In genomic region chr12:50110762-50111416, GRCh38 we compare ENCODE assay signal across 8 cellular contexts. TPM values are rescaled to one million over a fixed set of nuclear protein-coding genes. Genes with fewer than 3 reads are reported as not detected.
A peak's percentile ranks its signal among the peaks of the same experiment; 100 is the strongest.
DNase-seq lines count a peak whose midpoint lies in the region; ATAC-seq and TF ChIP-seq lines count a peak whose summit lies in the region.

No MANE protein-coding gene starts in this region.

- POLR2A ChIA-PET in Caco-2 (lab: Charles Lee): interaction anchor here (0.5 to 2.3 kb wide), 20 partner anchors 10 to 1281 kb away, joined by 3 to 30 read pairs (median 6); partner anchors contain the start of genes CERS5, RACGAP1, SMARCD1 and TMBIM6

- H3K9me3 ChIP-seq in Caco-2 (no peaks in the 10 kb centered on the region), GM23248 (ENCODE audit: low read depth) (no peaks in the 10 kb centered on the region)

- peak overlapping the region; percentile 100 for H3K4me3 Mint-ChIP-seq in Caco-2 (ENCODE audit: unreplicated experiment)

- H3K79me2 ChIP-seq in GM23248 (ENCODE audit: insufficient read depth): peaks cover 34% of the 10 kb centered on the region

- H3K27ac Mint-ChIP-seq in Caco-2 (ENCODE audit: unreplicated experiment): peak overlapping the region; percentile 97

- CTCF ChIA-PET in Caco-2 (lab: Charles Lee): interaction anchor here (0.6 to 4.4 kb wide), 36 partner anchors 7 to 1225 kb away, joined by 3 to 105 read pairs (median 6); partner anchors contain the start of genes CERS5, GPD1, NCKAP5L and SMARCD1

- H3K36me3 Mint-ChIP-seq in Caco-2 (ENCODE audit: insufficient read depth, unreplicated experiment): peaks cover 23% of the 10 kb centered on the region

- H3K27me3 ChIP-seq in Caco-2 (replicated peaks; ENCODE audit: control insufficient read depth, insufficient read depth, low read length) (no peaks in the 10 kb centered on the region), GM23248 (replicated peaks; ENCODE audit: insufficient read depth) (no peaks in the 10 kb centered on the region)

- peak overlapping the region; percentile 47 for H3K9ac ChIP-seq in GM23248

- no TSS peak for BruUV-seq in Caco-2 (replicated peaks; lab: Mats Ljungman, UMichigan)

- H3K4me1 ChIP-seq in Caco-2: peaks cover 24% of the 10 kb centered on the region
- H3K4me1 ChIP-seq in GM23248 (ENCODE audit: insufficient read depth): peaks cover 17% of the 10 kb centered on the region

- H3K4me1 Mint-ChIP-seq in Caco-2 (ENCODE audit: low read depth, unreplicated experiment): peaks cover 16% of the 10 kb centered on the region

- no peaks in the 10 kb centered on the region for H3K9me3 Mint-ChIP-seq in Caco-2 (ENCODE audit: unreplicated experiment)

- TF ChIP-seq CTCF in Caco-2 (IDR thresholded peaks at IDR 0.05; ENCODE audit: insufficient read depth in 1 of 2, low read depth in 1 of 2, low read length in 1 of 2, severe bottlenecking in 1 of 2, unreplicated experiment in 1 of 2): no peak

- H3F3A ChIP-seq in GM23248 (ENCODE audit: insufficient read depth): peaks cover 7% of the 10 kb centered on the region

- H4K20me1 ChIP-seq in GM23248 (ENCODE audit: insufficient read depth): no peaks in the 10 kb centered on the region

- intact Hi-C loops in Caco-2 (cut with micrococcal nuclease; ENCODE audit: unreplicated experiment): loop anchor here (1.0 kb wide), 3 partner anchors 10 to 86 kb away; partner anchors contain the start of gene RACGAP1

- peak overlapping the region; percentile 89 for H2AFZ ChIP-seq in GM23248

- H3K9me2 ChIP-seq in GM23248 (ENCODE audit: insufficient read depth): no peaks in the 10 kb centered on the region

- 37 to 45% methylated on average over 12 of the region's 12 CpGs for WGBS in GM23248 (ENCODE audit: low coverage in 1 of 2, low lambda C conversion rate in 2 of 2, missing lambda C conversion rate in 2 of 2), 2 experiments

- peak; percentile 71 to 87 for DNase-seq in Caco-2
- peak; percentile 60 for DNase-seq in GM23248
- peak; percentile 39 for DNase-seq in SHP77 treated with DMSO at 0.1 percent for 48 hours (lab: John Stamatoyannopoulos, UW)
- DNase-seq in myocyte (ENCODE audit: low read depth): peak; percentile 93
- no peak for DNase-seq in inferior parietal cortex (ENCODE audit: extremely low spot score)
- no peak for DNase-seq in effector CD4-positive, alpha-beta T cell
- no peak for DNase-seq in T-helper 9 cell

- H3K36me3 ChIP-seq in Caco-2 (ENCODE audit: control insufficient read depth, insufficient read depth, low read length) (no peaks in the 10 kb centered on the region), GM23248 (ENCODE audit: low read depth) (no peaks in the 10 kb centered on the region)

- no peaks in the 10 kb centered on the region for H3K27me3 Mint-ChIP-seq in Caco-2 (ENCODE audit: insufficient read depth, unreplicated experiment)

- H3K27ac ChIP-seq in GM23248: peak overlapping the region; percentile 20

- H3K4me3 ChIP-seq in Caco-2 (ENCODE audit: low read depth, low read length) (no peak overlapping the region), GM23248 (peak overlapping the region; percentile 58; the same call in 1 of the 2 replicates)

- ATAC-seq in esophagus mucosa: peak; percentile 0

- peak overlapping the region; percentile 63 for H3K4me2 ChIP-seq in GM23248 (ENCODE audit: unreplicated experiment)

- in situ Hi-C loops in GM23248 (cut with MboI): no loop called here

RNA-seq across cellular contexts. Expression of gene COX14, which starts 1.1 kb away (rescaled TPM):
- 85.0 and 86.3 TPM in 2 replicates for total RNA-seq in Caco-2 (2022)
- total RNA-seq in GM23248 (2014; rRNA removed; shearing (Covaris generic)): 24.4 and 53.4 TPM in 2 replicates
- polyA plus RNA-seq in GM23248 (2016; fragmentation: Nextera tagmentation; extraction: Ambion mirVana): 122 and 125 TPM in 2 replicates
- 37.9 TPM for total RNA-seq in esophagus mucosa
- total RNA-seq in myocyte: 34.4 and 40.8 TPM in 2 replicates
- 114 TPM for polyA plus RNA-seq in myocyte (2012)

RNA-seq across cellular contexts. Expression of gene GPD1, which starts 7.1 kb away (rescaled TPM):
- total RNA-seq in Caco-2 (2022) (1.5 and 1.9 TPM in 2 replicates), esophagus mucosa (0.56 TPM), myocyte (39.9 and 54.1 TPM in 2 replicates)
- total RNA-seq in GM23248 (2014; rRNA removed; shearing (Covaris generic)): 0.13 TPM in 1 of 2 replicates, not detected in the other
- polyA plus RNA-seq in GM23248 (2016; fragmentation: Nextera tagmentation; extraction: Ambion mirVana): not detected in 2 replicates
- polyA plus RNA-seq in myocyte (2012): 4.8 TPM

RNA-seq across cellular contexts. Expression of gene SMARCD1, which starts 25.7 kb away (rescaled TPM):
- total RNA-seq in Caco-2 (2022) (142 and 158 TPM in 2 replicates), esophagus mucosa (28.8 TPM), myocyte (32.0 and 36.0 TPM in 2 replicates)
- total RNA-seq in GM23248 (2014; rRNA removed; shearing (Covaris generic)): 41.9 and 48.3 TPM in 2 replicates
- 6.4 and 8.2 TPM in 2 replicates for polyA plus RNA-seq in GM23248 (2016; fragmentation: Nextera tagmentation; extraction: Ambion mirVana)
- 32.8 TPM for polyA plus RNA-seq in myocyte (2012)

RNA-seq across cellular contexts. Expression of gene ASIC1, which starts 53.5 kb away (rescaled TPM):
- total RNA-seq in Caco-2 (2022): 15.6 and 17.8 TPM in 2 replicates
- total RNA-seq in GM23248 (2014; rRNA removed; shearing (Covaris generic)): 0.13 and 1.9 TPM in 2 replicates
- polyA plus RNA-seq in GM23248 (2016; fragmentation: Nextera tagmentation; extraction: Ambion mirVana): 0.95 and 1.4 TPM in 2 replicates
- 2.1 TPM for total RNA-seq in esophagus mucosa
- 4.5 and 8.2 TPM in 2 replicates for total RNA-seq in myocyte
- 6.2 TPM for polyA plus RNA-seq in myocyte (2012)

RNA-seq across cellular contexts. Expression of gene CERS5, which starts 56.3 kb away (rescaled TPM):
- 61.6 and 62.6 TPM in 2 replicates for total RNA-seq in Caco-2 (2022)
- total RNA-seq in GM23248 (2014; rRNA removed; shearing (Covaris generic)): 52.4 and 60.7 TPM in 2 replicates
- 88.7 and 99.2 TPM in 2 replicates for polyA plus RNA-seq in GM23248 (2016; fragmentation: Nextera tagmentation; extraction: Ambion mirVana)
- 21.9 TPM for total RNA-seq in esophagus mucosa
- 21.4 and 25.3 TPM in 2 replicates for total RNA-seq in myocyte
- 64.2 TPM for polyA plus RNA-seq in myocyte (2012)

Comparison
In these comparisons a context has a peak if more than half of its experiments do, and no peak if none do; other contexts are left out.
1. DNase-seq: peak in Caco-2 (2 of 2), GM23248 (single experiment), SHP77 treated with DMSO at 0.1 percent for 48 hours (single experiment) and myocyte (single experiment); none in inferior parietal cortex (single experiment), effector CD4-positive, alpha-beta T cell (single experiment) and T-helper 9 cell (single experiment).
2. RNA of gene GPD1, which starts 7.1 kb away (total RNA-seq): 39.9 to 54.1 TPM in myocyte; 1.5 to 1.9 TPM in Caco-2, 0.56 TPM in esophagus mucosa (single experiment) and 0.13 TPM in GM23248; every median in the first group is over 10 times any median in the second.